Comparison of ENCODE assay signal across 23 cellular contexts in the genomic region with DNA sequence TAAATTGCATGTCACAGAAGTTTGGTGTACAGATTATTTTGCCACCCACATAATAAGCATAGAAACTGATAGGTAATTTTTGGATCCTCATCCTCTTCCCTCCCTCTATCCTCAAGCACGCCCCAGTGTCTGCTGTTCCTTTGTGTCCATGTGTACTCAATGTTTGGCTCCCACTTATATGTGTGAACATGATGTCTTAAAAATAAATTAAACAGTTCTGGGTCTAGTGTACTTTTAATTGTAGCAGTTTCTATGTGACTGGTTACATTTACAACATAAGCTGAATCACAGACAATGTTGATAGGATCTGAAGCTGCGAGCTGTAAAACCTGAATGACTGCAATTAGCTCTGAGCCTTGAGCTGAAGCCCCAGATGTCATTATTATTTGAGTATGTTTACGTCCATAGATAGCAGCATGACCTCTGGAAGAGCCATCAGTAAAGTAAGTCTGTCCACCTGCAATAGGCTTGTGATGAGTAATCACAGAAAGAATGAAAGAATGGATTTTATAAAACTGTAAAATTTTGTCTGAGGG. TPM values are rescaled to one million over a fixed set of nuclear protein-coding genes. Genes with fewer than 3 reads are reported as not detected.
DNase-seq lines count a peak whose midpoint lies in the region; ATAC-seq lines count a peak whose summit lies in the region.
"Had no signal": no experiment of that assay in that cellular context is flagged by ENCODE, and none has a peak within 500 bp of the region (broad histone marks: within the 10 kb centered on the region; RNA-seq: fewer than 3 reads in every experiment).

No MANE protein-coding gene starts in this region.

- no peak overlapping the region for H4K91ac ChIP-seq in trophoblast cell (ENCODE audit: low read depth, low read length)

- H3K4me3 ChIP-seq in trophoblast cell (ENCODE audit: low read depth, low read length) = no peak overlapping the region
- H3K4me3 ChIP-seq: Peyer's patch had no signal

- WGBS in trophoblast cell (ENCODE audit: extremely low coverage, insufficient coverage, insufficient read length) = no CpG with 5 or more reads among the region's 3 CpGs

- H3K9me3 Mint-ChIP-seq in activated naive CD4-positive, alpha-beta T cell treated with anti-CD3 and anti-CD28 coated beads, Interleukin-2, amount 10 ng/mL, durations not matched to agents 7 days and 5 days = no peaks in the 10 kb centered on the region

- H3K4me2 ChIP-seq in trophoblast cell (ENCODE audit: low read length) = no peak overlapping the region
- H3K4me2 ChIP-seq: SK-N-SH had no signal

- no peak overlapping the region for H3K14ac ChIP-seq in trophoblast cell (ENCODE audit: low read length)

- no peak overlapping the region for H3K4me3 Mint-ChIP-seq in activated naive CD4-positive, alpha-beta T cell treated with anti-CD3 and anti-CD28 coated beads, Interleukin-2, amount 10 ng/mL, durations not matched to agents 7 days and 5 days

- H2BK5ac ChIP-seq in trophoblast cell (ENCODE audit: low read depth, low read length, poor library complexity) = no peak overlapping the region

- peak; percentile 23 for DNase-seq in Ammon's horn (ENCODE audit: low spot score)
- peak; percentile 2 for DNase-seq in NCI-H774 (lab: John Stamatoyannopoulos, UW)
- DNase-seq in epithelial cell of prostate (ENCODE audit: low read depth, low spot score) = no peak
- DNase-seq in trophoblast cell = peak; percentile 81 to 93
- DNase-seq in stimulated activated CD4-positive, alpha-beta T cell treated with anti-CD3 and anti-CD28 coated beads, Interleukin-4, amount 100 ng/mL, for 4 hours = no peak
- no peak for DNase-seq in activated naive CD4-positive, alpha-beta T cell treated with anti-CD3 and anti-CD28 coated beads, Interleukin-2, amount 10 ng/mL, durations not matched to agents 7 days and 5 days
- DNase-seq: 8988T, ACHN, HCEC 1CT, NCI-H1092 treated with DMSO at 0.1 percent for 48 hours, NCI-H1436, NCI-H187, NCI-H2081 treated with DMSO at 0.1 percent for 48 hours, NCI-H2171, NCI-H345, NCI-H510A treated with DMSO at 0.1 percent for 48 hours, NCI-H82, SK-N-SH had no signal

- no peak overlapping the region for H3K18ac ChIP-seq in trophoblast cell (ENCODE audit: low read length)

- peaks cover 3% of the 10 kb centered on the region for H3K27me3 Mint-ChIP-seq in activated naive CD4-positive, alpha-beta T cell treated with anti-CD3 and anti-CD28 coated beads, Interleukin-2, amount 10 ng/mL, durations not matched to agents 7 days and 5 days

- no peak overlapping the region for H4K12ac ChIP-seq in trophoblast cell (ENCODE audit: low read depth, low read length)

- no peak overlapping the region for H4K8ac ChIP-seq in trophoblast cell (ENCODE audit: low read depth, low read length)

- peaks cover 3% of the 10 kb centered on the region for H3K79me2 ChIP-seq in trophoblast cell (ENCODE audit: control insufficient read depth, insufficient read depth, low read length, poor library complexity)

- H3K36me3 Mint-ChIP-seq in activated naive CD4-positive, alpha-beta T cell treated with anti-CD3 and anti-CD28 coated beads, Interleukin-2, amount 10 ng/mL, durations not matched to agents 7 days and 5 days = no peaks in the 10 kb centered on the region

- peaks cover 11 to 12% of the 10 kb centered on the region in 2 experiments for H3K4me1 ChIP-seq in trophoblast cell (ENCODE audit: control insufficient read depth in 1 of 2, insufficient read depth in 2 of 2, low read length in 2 of 2)
- H3K4me1 ChIP-seq: Peyer's patch had no signal

- CTCF ChIA-PET in activated naive CD4-positive, alpha-beta T cell treated with anti-CD3 and anti-CD28 coated beads, Interleukin-2, amount 10 ng/mL, durations not matched to agents 7 days and 5 days (lab: Charles Lee) = no interaction called here

- no peak overlapping the region for H3K9ac ChIP-seq in trophoblast cell (ENCODE audit: low read length)
- H3K9ac ChIP-seq: SK-N-SH had no signal

- H3K9me3 ChIP-seq in trophoblast cell (ENCODE audit: insufficient read depth, low read depth, low read length) = no peaks in the 10 kb centered on the region
- H3K9me3 ChIP-seq: Peyer's patch, SK-N-SH had no signal

- H2AFZ ChIP-seq in trophoblast cell (ENCODE audit: insufficient read depth, low read length, poor library complexity) = no peak overlapping the region

- no peaks in the 10 kb centered on the region for H3K27me3 ChIP-seq in trophoblast cell (ENCODE audit: insufficient read depth, low read length)
- H3K27me3 ChIP-seq: Peyer's patch had no signal

- peaks cover 10% of the 10 kb centered on the region for H3K79me1 ChIP-seq in trophoblast cell (ENCODE audit: low read length)

- no peak overlapping the region for H3K23ac ChIP-seq in trophoblast cell (ENCODE audit: low read length)

- H2BK120ac ChIP-seq in trophoblast cell (ENCODE audit: insufficient read depth, low read length, poor library complexity) = no peak overlapping the region

- peaks cover 9 to 13% of the 10 kb centered on the region in 2 experiments for H3K36me3 ChIP-seq in trophoblast cell (ENCODE audit: control insufficient read depth in 1 of 2, insufficient read depth in 2 of 2, low read length in 2 of 2)
- H3K36me3 ChIP-seq: Peyer's patch had no signal

- peak overlapping the region; percentile 36 for H3K27ac ChIP-seq in epithelial cell of prostate
- no peak overlapping the region for H3K27ac ChIP-seq in trophoblast cell (ENCODE audit: low read depth, low read length)

- H3K4ac ChIP-seq in trophoblast cell (ENCODE audit: low read depth, low read length) = no peak overlapping the region

- ATAC-seq in HG03280 (IDR thresholded peaks at IDR 0.05; ENCODE audit: unreplicated experiment) (no peak), HG03432 (IDR thresholded peaks at IDR 0.05; ENCODE audit: unreplicated experiment) (no peak)
- ATAC-seq: HepG2 had no signal

- no peak overlapping the region for H3K27ac Mint-ChIP-seq in activated naive CD4-positive, alpha-beta T cell treated with anti-CD3 and anti-CD28 coated beads, Interleukin-2, amount 10 ng/mL, durations not matched to agents 7 days and 5 days

- H2AK5ac ChIP-seq in trophoblast cell (ENCODE audit: low read length) = no peak overlapping the region

- H3K4me1 Mint-ChIP-seq in activated naive CD4-positive, alpha-beta T cell treated with anti-CD3 and anti-CD28 coated beads, Interleukin-2, amount 10 ng/mL, durations not matched to agents 7 days and 5 days = no peaks in the 10 kb centered on the region

- no peak overlapping the region for H2BK12ac ChIP-seq in trophoblast cell (ENCODE audit: low read length)

RNA-seq across cellular contexts. Expression of gene OR10A6, which starts 29.7 kb away (rescaled TPM):
- not detected in 2 replicates for polyA plus RNA-seq in trophoblast cell (2013)
- polyA plus RNA-seq: H1, HepG2, SK-N-SH had no signal

RNA-seq across cellular contexts. Expression of gene OR10A3, which starts 40.1 kb away (rescaled TPM):
- not detected in 2 replicates for polyA plus RNA-seq in trophoblast cell (2013)
- polyA plus RNA-seq: H1, HepG2, SK-N-SH had no signal

Comparison
In these comparisons a context has a peak if more than half of its experiments do, and no peak if none do; other contexts are left out.
1. DNase-seq: peak in Ammon's horn (single experiment), NCI-H774 (single experiment) and trophoblast cell (2 of 2); none in epithelial cell of prostate (single experiment), stimulated activated CD4-positive, alpha-beta T cell treated with anti-CD3 and anti-CD28 coated beads, Interleukin-4, amount 100 ng/mL, for 4 hours (0 of 2) and activated naive CD4-positive, alpha-beta T cell treated with anti-CD3 and anti-CD28 coated beads, Interleukin-2, amount 10 ng/mL, durations not matched to agents 7 days and 5 days (single experiment).